Comparison of ENCODE assay signal across 1 cellular context in genomic region chr3:66011098-66011655, GRCh38.
TF ChIP-seq lines count a peak whose summit lies in the region.

No MANE protein-coding gene starts in this region.

TF ChIP-seq in A549, 52 proteins besides CTCF, POLR2A, EP300 and RAD21 (continued from another document):
- no peak for TF ChIP-seq MAX (IDR thresholded peaks at IDR 0.05)
- TF ChIP-seq JUN (IDR thresholded peaks at IDR 0.05) = no peak
